Comparison of ENCODE assay signal across 21 cellular contexts in the genomic region with DNA sequence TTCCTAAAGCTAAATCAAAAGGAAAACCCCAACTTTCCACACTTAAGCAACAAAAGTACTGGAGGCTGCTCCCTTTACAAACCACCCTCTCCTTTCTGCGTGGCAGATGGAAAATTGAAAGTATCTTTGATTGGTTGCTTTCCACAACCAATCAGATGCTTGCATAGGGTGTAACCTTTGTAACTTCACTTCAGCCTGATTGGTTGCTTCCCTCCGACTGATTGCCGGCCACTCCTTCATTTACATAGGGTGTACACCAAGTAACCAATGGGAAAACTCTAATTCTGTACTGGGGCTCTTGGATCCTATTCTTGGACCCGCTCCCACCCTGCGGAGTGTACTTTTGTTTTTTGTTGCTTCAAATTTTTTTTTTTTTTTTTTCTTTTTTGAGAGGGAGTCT.
"Had no signal": no experiment of that assay in that cellular context is flagged by ENCODE, and none has a peak within 500 bp of the region (broad histone marks: within the 10 kb centered on the region; RNA-seq: fewer than 3 reads in every experiment).

No MANE protein-coding gene starts in this region.

- H3K9ac ChIP-seq: neural progenitor cell had no signal

- H3K9me3 ChIP-seq: esophagus squamous epithelium, gastroesophageal sphincter, ovary, right atrium auricular region, sigmoid colon, stomach had no signal

- H3K36me3 ChIP-seq: esophagus squamous epithelium, gastroesophageal sphincter, neural progenitor cell, ovary, right atrium auricular region, sigmoid colon, stomach had no signal

- H3K9me3 Mint-ChIP-seq: neural progenitor cell had no signal

- H3K4me3 ChIP-seq: esophagus squamous epithelium, gastroesophageal sphincter, lung, neural progenitor cell, ovary, right atrium auricular region, sigmoid colon, skin epidermis, stomach had no signal

- H3K36me3 Mint-ChIP-seq: natural killer cell treated with Interleukin-12 subunit alpha and Interleukin-12 subunit beta and Interleukin-15 and Interleukin-18, amount 100 ng/mL, for 72 hours had no signal

- H2AFZ ChIP-seq: neural progenitor cell had no signal

- H3K4me3 Mint-ChIP-seq: natural killer cell treated with Interleukin-12 subunit alpha and Interleukin-12 subunit beta and Interleukin-15 and Interleukin-18, amount 100 ng/mL, for 72 hours; neural progenitor cell had no signal

- H3K27me3 ChIP-seq: ovary, right atrium auricular region had no signal

- DNase-seq: dermis blood vessel endothelial cell; esophagus squamous epithelium; foreskin fibroblast; glutamatergic neuron; left colon; left ventricle myocardium superior; mesenchymal stem cell; midbrain; nucleus accumbens; ovary; sigmoid colon; stimulated activated naive CD4-positive, alpha-beta T cell; stomach; substantia nigra; trophoblast cell had no signal

- H3K27ac Mint-ChIP-seq: natural killer cell treated with Interleukin-12 subunit alpha and Interleukin-12 subunit beta and Interleukin-15 and Interleukin-18, amount 100 ng/mL, for 72 hours; neural progenitor cell had no signal

- ATAC-seq: gastroesophageal sphincter; left colon; left ventricle myocardium superior; natural killer cell treated with Interleukin-12 subunit alpha and Interleukin-12 subunit beta and Interleukin-15 and Interleukin-18, amount 100 ng/mL, for 72 hours had no signal

- H3K27ac ChIP-seq: esophagus squamous epithelium, gastroesophageal sphincter, neural progenitor cell, ovary, right atrium auricular region, sigmoid colon, stomach had no signal

- H3K4me2 ChIP-seq: neural progenitor cell had no signal
